ENCODE assay signal across 13 cellular contexts in the genomic region with DNA sequence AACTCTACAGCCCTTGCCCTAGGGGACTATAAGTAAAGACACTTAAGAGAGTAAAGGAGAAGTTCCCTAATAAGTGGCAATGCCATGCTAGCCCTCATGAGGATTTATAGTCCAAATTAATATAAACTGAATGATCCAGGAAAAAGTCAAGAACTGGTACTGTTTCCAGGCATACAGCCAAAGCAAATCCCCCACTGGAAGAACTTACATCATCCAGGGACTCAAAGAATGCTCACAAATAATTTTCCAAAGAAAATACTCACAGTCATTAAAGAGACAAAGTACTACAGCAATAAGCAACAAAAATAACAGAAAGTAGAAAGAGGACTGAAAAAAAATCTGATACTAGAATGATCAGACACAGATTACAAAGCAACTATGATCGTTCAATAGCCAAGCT.
DNase-seq lines count a peak whose midpoint lies in the region; ATAC-seq and TF ChIP-seq lines count a peak whose summit lies in the region.
"Had no signal": no experiment of that assay in that cellular context is flagged by ENCODE, and none has a peak within 500 bp of the region (broad histone marks: within the 10 kb centered on the region; RNA-seq: fewer than 3 reads in every experiment).

No MANE protein-coding gene starts in this region.

- DNase-seq in AG09309 (ENCODE audit: low read depth) (peak; percentile 80), Panc1 (ENCODE audit: low read depth, low spot score) (no peak), fibroblast of lung (ENCODE audit: low read depth in 2 of 2) (peak; percentile 66 to 88), myocyte (ENCODE audit: low read depth) (peak; percentile 61), NCI-H146 (lab: John Stamatoyannopoulos, UW) (no peak), NCI-H2029 (lab: John Stamatoyannopoulos, UW) (no peak)
- DNase-seq in effector CD4-positive, alpha-beta T cell, result no peak
- DNase-seq: activated T-cell treated with anti-CD3 and anti-CD28 coated beads, Interleukin-2, amount 50 U/mL, for 48 hours; CD8-positive, alpha-beta memory T cell; dorsolateral prefrontal cortex; NCI-H2029 treated with DMSO at 0.1 percent for 48 hours; PC-9 had no signal

- POLR2A ChIA-PET in Panc1 (lab: Charles Lee), result no interaction called here

- TF ChIP-seq CTCF in AG09309 (IDR thresholded peaks at IDR 0.05; ENCODE audit: control insufficient read depth, insufficient read depth, low read depth, low read length, missing control alignments), result no peak
- TF ChIP-seq CTCF in Panc1 (IDR thresholded peaks at IDR 0.05), result no peak
- TF ChIP-seq CTCF in fibroblast of lung (conservative IDR thresholded peaks at IDR 0.05 in 1 of 2, IDR thresholded peaks at IDR 0.05 in 1 of 2; ENCODE audit: low read depth in 1 of 2, low read length in 2 of 2), result no peak

- no peak for ATAC-seq in Panc1
- no peak for ATAC-seq in GM18498 (IDR thresholded peaks at IDR 0.05; ENCODE audit: unreplicated experiment)

- H3K4me1 ChIP-seq in Panc1 (ENCODE audit: control insufficient read depth, insufficient read depth, low read length) (no peaks in the 10 kb centered on the region), fibroblast of lung (ENCODE audit: control insufficient read depth, extremely low read depth, insufficient read depth, low read length) (no peaks in the 10 kb centered on the region)

- H2AFZ ChIP-seq in fibroblast of lung (ENCODE audit: low read length), result no peak overlapping the region
- H2AFZ ChIP-seq: PC-9 had no signal

- H3K36me3 ChIP-seq in Panc1 (ENCODE audit: control insufficient read depth, insufficient read depth, low read length), result no peaks in the 10 kb centered on the region
- H3K36me3 ChIP-seq in fibroblast of lung (ENCODE audit: control insufficient read depth, insufficient read depth, low read length), result no peaks in the 10 kb centered on the region

- H4K20me1 ChIP-seq in fibroblast of lung (ENCODE audit: control insufficient read depth, extremely low read depth, insufficient read depth, low read length), result no peaks in the 10 kb centered on the region

- H3K4me3 ChIP-seq in AG09309 (ENCODE audit: control insufficient read depth, low read depth, low read length) (no peak overlapping the region), Panc1 (ENCODE audit: low read depth in 2 of 2, low read length in 2 of 2) (no peak overlapping the region), fibroblast of lung (replicated peaks in 1 of 4; ENCODE audit: control extremely low read depth in 1 of 4, insufficient read depth in 1 of 4, low read depth in 3 of 4, low read length in 4 of 4) (no peak overlapping the region)
- H3K4me3 ChIP-seq: dorsolateral prefrontal cortex, PC-9 had no signal

- in situ Hi-C loops in Panc1 (cut with HindIII; ENCODE audit: low pct_unique_long_range_greater_than_20kb, low sequenced_read_pairs), result no loop called here

- peak overlapping the region; percentile 71; the same call in 1 of the 2 replicates for H3K27ac ChIP-seq in Panc1 (ENCODE audit: low read length)
- H3K27ac ChIP-seq in fibroblast of lung (ENCODE audit: insufficient read depth, low read length), result no peak overlapping the region
- H3K27ac ChIP-seq: PC-9 had no signal

- no peaks in the 10 kb centered on the region for H3K79me2 ChIP-seq in fibroblast of lung (ENCODE audit: control insufficient read depth, insufficient read depth, low read length)

- intact Hi-C loops in Panc1 (cut with micrococcal nuclease; ENCODE audit: unreplicated experiment), result no loop called here

- H3K9me3 ChIP-seq in Panc1 (ENCODE audit: control insufficient read depth, insufficient read depth, low read depth, low read length), result peaks cover 10% of the 10 kb centered on the region
- no peaks in the 10 kb centered on the region for H3K9me3 ChIP-seq in fibroblast of lung (ENCODE audit: control insufficient read depth, insufficient read depth, low read depth, low read length)

- H3K4me2 ChIP-seq in fibroblast of lung (ENCODE audit: extremely low read depth, insufficient read depth, low read length), result no peak overlapping the region
- H3K4me2 ChIP-seq: PC-9 had no signal

- CTCF ChIA-PET in Panc1 (lab: Charles Lee), result no interaction called here

- H3K27me3 ChIP-seq in Panc1 (ENCODE audit: control insufficient read depth, insufficient read depth, low read length) (no peaks in the 10 kb centered on the region), fibroblast of lung (ENCODE audit: control insufficient read depth, insufficient read depth, low read length) (no peaks in the 10 kb centered on the region)

- H3K9ac ChIP-seq in fibroblast of lung (ENCODE audit: insufficient read depth, low read length), result no peak overlapping the region

- BruUV-seq in Panc1 (replicated peaks; lab: Mats Ljungman, UMichigan), result no TSS peak

Comparison
In these comparisons a context has a peak if more than half of its experiments do, and no peak if none do; other contexts are left out.
1. DNase-seq: peak in AG09309 (single experiment), fibroblast of lung (2 of 2) and myocyte (single experiment); none in Panc1 (single experiment), effector CD4-positive, alpha-beta T cell (single experiment), NCI-H146 (single experiment) and NCI-H2029 (single experiment).